1 cellular context compared by ENCODE assay signal in genomic region chr17:73105448-73105847, GRCh38.
A peak's percentile ranks its signal among the peaks of the same experiment; 100 is the strongest.
TF ChIP-seq lines count a peak whose summit lies in the region.

No MANE protein-coding gene starts in this region.

TF ChIP-seq in GM12878, 131 proteins besides CTCF, POLR2A, EP300 and RAD21:
- TF ChIP-seq SRF (IDR thresholded peaks at IDR 0.05; ENCODE audit: low read depth in 2 of 2, low read length in 2 of 2) (no peak), MLLT1 (IDR thresholded peaks at IDR 0.05) (no peak), MYC (IDR thresholded peaks at IDR 0.05; ENCODE audit: insufficient read depth, insufficient read length, insufficient replicate concordance, low read length, severe bottlenecking) (no peak), RUNX3 (IDR thresholded peaks at IDR 0.05; ENCODE audit: low read length) (0 out of 2 replicates have a peak, but pooled peaks have one; percentile 10), ZNF384 (IDR thresholded peaks at IDR 0.05; ENCODE audit: borderline replicate concordance, low read depth, low read length) (no peak), ATF7 (IDR thresholded peaks at IDR 0.05; ENCODE audit: low read depth) (no peak), MEF2B (IDR thresholded peaks at IDR 0.05; ENCODE audit: partially characterized antibody, poor library complexity, severe bottlenecking) (no peak), ATF3 (IDR thresholded peaks at IDR 0.05; ENCODE audit: borderline replicate concordance, extremely low read depth, low read depth, low read length) (no peak)
